Comparison of ENCODE assay signal across 24 cellular contexts in the genomic region with DNA sequence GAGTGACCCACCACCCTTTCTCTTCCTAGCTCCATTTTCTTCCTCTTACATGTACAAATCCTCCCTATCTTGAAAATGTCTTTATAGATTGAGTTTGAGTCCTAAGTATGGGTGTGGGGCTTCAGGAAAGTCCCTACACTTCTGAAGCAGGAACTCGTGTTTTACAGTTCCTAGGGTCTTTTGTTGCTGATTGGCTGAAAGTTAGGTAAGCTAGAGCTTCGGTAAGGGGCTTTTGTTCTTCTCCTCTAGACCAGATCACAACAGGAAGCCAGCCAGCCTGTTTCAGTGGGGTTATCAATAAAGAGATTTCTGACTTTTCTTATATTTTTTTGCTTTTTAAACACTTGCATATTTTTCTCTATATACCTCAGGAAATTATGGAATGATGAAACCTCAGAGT. TPM values are rescaled to one million over a fixed set of nuclear protein-coding genes. Genes with fewer than 3 reads are reported as not detected.
A peak's percentile ranks its signal among the peaks of the same experiment; 100 is the strongest.
DNase-seq lines count a peak whose midpoint lies in the region; ATAC-seq, FAIRE-seq and TF ChIP-seq lines count a peak whose summit lies in the region.
"Had no signal": no experiment of that assay in that cellular context is flagged by ENCODE, and none has a peak within 500 bp of the region (broad histone marks: within the 10 kb centered on the region; RNA-seq: fewer than 3 reads in every experiment).

No MANE protein-coding gene starts in this region.

- no peaks in the 10 kb centered on the region for H4K20me1 ChIP-seq in OCI-LY1 (ENCODE audit: insufficient read depth, low read length)

- H3K4me3 Mint-ChIP-seq in naive B cell, result peak overlapping the region in 5 of 8 donors; percentile 6 to 84 (median 46)
- H3K4me3 Mint-ChIP-seq: T-helper 1 cell treated with Interleukin-12 subunit alpha and Interleukin-12 subunit beta and Interleukin-4 antibody, amounts not matched to agents 30 μg/mL and 1 μg/mL, for 36 hours had no signal

- DNase-seq in GM12891 (ENCODE audit: insufficient read length, low spot score) (no peak), GM20000 (ENCODE audit: low spot score) (peak; percentile 11), naive B cell (peak; percentile 42), GM10248 (ENCODE audit: extremely low spot score) (no peak)
- DNase-seq: BE2C, KBM-7, MM.1S, NCI-H1092, NCI-H146, NCI-H2029, NCI-H226, NCI-H510A treated with DMSO at 0.1 percent for 48 hours, NCI-H774, PC-9, RPMI8226, SHP77 had no signal

- peaks cover 0 to 11% (median under 1%) of the 10 kb centered on the region in 7 donors for H3K9me3 Mint-ChIP-seq in naive B cell
- H3K9me3 Mint-ChIP-seq: T-helper 1 cell treated with Interleukin-12 subunit alpha and Interleukin-12 subunit beta and Interleukin-4 antibody, amounts not matched to agents 30 μg/mL and 1 μg/mL, for 36 hours had no signal

- TF ChIP-seq CTCF in GM20000 (IDR thresholded peaks at IDR 0.05; ENCODE audit: extremely low read depth, missing control alignments) (no peak), OCI-LY1 (IDR thresholded peaks at IDR 0.05; ENCODE audit: low read length) (no peak), GM10248 (IDR thresholded peaks at IDR 0.05; ENCODE audit: control extremely low read depth, extremely low read depth, low read depth, missing control alignments) (no peak)

- no peak for FAIRE-seq in GM12891 (lab: Jason Lieb, UNC)
- FAIRE-seq: A549, HepG2 had no signal

- H3F3A ChIP-seq in OCI-LY1 (ENCODE audit: insufficient read depth, low read length), result no peaks in the 10 kb centered on the region

- H3K4me1 ChIP-seq in OCI-LY1 (ENCODE audit: insufficient read depth, low read length, severe bottlenecking), result peaks cover 16% of the 10 kb centered on the region
- H3K4me1 ChIP-seq: A549, BE2C had no signal

- CTCF ChIA-PET in GM10248 (lab: Yijun Ruan, JAX), result interaction anchor here (1.0 to 2.5 kb wide), 3 partner anchors 9 to 34 kb away, joined by 3 to 15 read pairs (median 3); no protein-coding TSS in a partner anchor

- no peaks in the 10 kb centered on the region for H3K9me2 ChIP-seq in OCI-LY1 (ENCODE audit: low read depth, low read length)

- no peak overlapping the region for H3K27ac ChIP-seq in OCI-LY1 (ENCODE audit: low read depth, low read length, poor library complexity, severe bottlenecking)
- H3K27ac ChIP-seq: A549, HL-60, PC-9 had no signal

- peak overlapping the region; percentile 18 to 98 (median 92) for H3K27ac Mint-ChIP-seq in naive B cell
- H3K27ac Mint-ChIP-seq: T-helper 1 cell treated with Interleukin-12 subunit alpha and Interleukin-12 subunit beta and Interleukin-4 antibody, amounts not matched to agents 30 μg/mL and 1 μg/mL, for 36 hours had no signal

- H3K27me3 Mint-ChIP-seq in naive B cell, result peaks cover 11 to 29% (median 19%) of the 10 kb centered on the region in 3 donors

- no peaks in the 10 kb centered on the region for H3K79me2 ChIP-seq in OCI-LY1 (ENCODE audit: insufficient read depth, low read length)

- peaks cover 15 to 28% (median 24%) of the 10 kb centered on the region in 3 donors for H3K4me1 Mint-ChIP-seq in naive B cell

- POLR2A ChIA-PET in GM10248 (lab: Yijun Ruan, JAX), result no interaction called here

- TF ChIP-seq POLR2A in GM12891 (IDR thresholded peaks at IDR 0.05; ENCODE audit: low read depth, low read length), result no peak

- H3K9ac ChIP-seq in OCI-LY1 (ENCODE audit: low read length), result no peak overlapping the region

- no peaks in the 10 kb centered on the region for H3K27me3 ChIP-seq in OCI-LY1 (ENCODE audit: insufficient read depth, low read length)
- H3K27me3 ChIP-seq: BE2C had no signal

- ATAC-seq in naive B cell (ENCODE audit: low read depth in 2 of 2) (peak; percentile 70 to 95), GM21447 (IDR thresholded peaks at IDR 0.05; ENCODE audit: unreplicated experiment) (no peak), HG02610 (IDR thresholded peaks at IDR 0.05; ENCODE audit: unreplicated experiment) (no peak), HG03139 (IDR thresholded peaks at IDR 0.05; ENCODE audit: unreplicated experiment) (no peak)
- ATAC-seq: A549, HepG2 had no signal

- H3K36me3 ChIP-seq in OCI-LY1 (ENCODE audit: insufficient read depth, low read length), result no peaks in the 10 kb centered on the region
- H3K36me3 ChIP-seq: BE2C had no signal

- H3K9me3 ChIP-seq in OCI-LY1 (ENCODE audit: low read length), result no peaks in the 10 kb centered on the region
- H3K9me3 ChIP-seq: A549, BE2C had no signal

- no peak overlapping the region for H3K4me3 ChIP-seq in OCI-LY1 (ENCODE audit: low read depth, low read length, poor library complexity, severe bottlenecking)
- H3K4me3 ChIP-seq: A549, PC-9 had no signal

- H3K36me3 Mint-ChIP-seq in naive B cell, result peaks cover 0 to 8% of the 10 kb centered on the region in 2 donors

- H3K4me2 ChIP-seq in OCI-LY1 (ENCODE audit: low read length), result peak overlapping the region; percentile 9; the same call in 1 of the 2 replicates
- H3K4me2 ChIP-seq: A549, PC-9 had no signal

- no peak overlapping the region for H2AFZ ChIP-seq in OCI-LY1 (ENCODE audit: low read length)
- H2AFZ ChIP-seq: PC-9 had no signal

TF ChIP-seq in GM12891, 5 proteins besides CTCF, POLR2A, EP300 and RAD21:
- TF ChIP-seq SPI1 (IDR thresholded peaks at IDR 0.05; ENCODE audit: low read depth, low read length) (0 out of 2 replicates have a peak, but pooled peaks have one; percentile 15), POLR2AphosphoS5 (IDR thresholded peaks at IDR 0.05; ENCODE audit: low read depth, low read length) (no peak), TAF1 (IDR thresholded peaks at IDR 0.05; ENCODE audit: low read depth, low read length) (no peak)

RNA-seq across cellular contexts. Expression of a gene that starts 51.3 kb away (rescaled TPM):
- polyA plus RNA-seq in GM12891 (2012; ENCODE audit: low read depth, missing spikeins), result 2.9 TPM
- polyA plus RNA-seq in naive B cell (ENCODE audit: low read depth in 6 of 6), result 1 to 10 TPM in 3 of 6 donors, under 1 TPM in 3; 0.20 to 2.4 (median 1.0) TPM
- polyA plus RNA-seq: HepG2 had no signal

Comparison
In these comparisons a context has a peak if more than half of its experiments do, and no peak if none do; other contexts are left out.
1. DNase-seq: peak in GM20000 (single experiment) and naive B cell (single experiment); none in GM12891 (single experiment) and GM10248 (single experiment).
2. ATAC-seq: peak in naive B cell (2 of 2); none in GM21447 (single experiment), HG02610 (single experiment) and HG03139 (single experiment).